8 cellular contexts compared by ENCODE assay signal in genomic region chr18:11947214-11948119, GRCh38. TPM values are rescaled to one million over a fixed set of nuclear protein-coding genes. Genes with fewer than 3 reads are reported as not detected.
DNase-seq lines count a peak whose midpoint lies in the region; ATAC-seq, FAIRE-seq and TF ChIP-seq lines count a peak whose summit lies in the region.

No MANE protein-coding gene starts in this region.

- ATAC-seq in GM19395 (IDR thresholded peaks at IDR 0.05; ENCODE audit: unreplicated experiment) = peak; percentile 87
- ATAC-seq in HG03558 (IDR thresholded peaks at IDR 0.05; ENCODE audit: extremely low read depth, unreplicated experiment) = peak; percentile 74
- ATAC-seq in psoas muscle = peak; percentile 90 to 92 (median 92)

- intact Hi-C loops in psoas muscle (cut with DNase I) = loop anchor here (1.0 to 2.0 kb wide), 2 partner anchors 33 kb away; partner anchors contain the start of gene IMPA2 (in 1 of the 2)

- H3K27me3 ChIP-seq in BJ (ENCODE audit: control insufficient read depth, insufficient read depth, low read length) (no peaks in the 10 kb centered on the region), right atrium auricular region (no peaks in the 10 kb centered on the region), psoas muscle (ENCODE audit: insufficient read depth in 3 of 3, low read length in 2 of 3) (no peaks in the 10 kb centered on the region)

- H3K9me3 Mint-ChIP-seq in T-helper 1 cell treated with Interleukin-12 subunit alpha and Interleukin-12 subunit beta and Interleukin-4 antibody, amounts not matched to agents 30 μg/mL and 1 μg/mL, for 36 hours = no peaks in the 10 kb centered on the region

- no peaks in the 10 kb centered on the region for H3K36me3 ChIP-seq in BJ (ENCODE audit: control insufficient read depth, insufficient read depth, low read length)
- no peaks in the 10 kb centered on the region for H3K36me3 ChIP-seq in right atrium auricular region
- H3K36me3 ChIP-seq in psoas muscle (ENCODE audit: insufficient read depth in 1 of 2, low read depth in 1 of 2) = no peaks in the 10 kb centered on the region

- no peak for TF ChIP-seq CTCF in BJ (IDR thresholded peaks at IDR 0.05; ENCODE audit: insufficient read depth, low read depth, low read length)
- TF ChIP-seq CTCF in right atrium auricular region (IDR thresholded peaks at IDR 0.05) = peak in 1 of 2 donors; percentile 32
- no peak for TF ChIP-seq CTCF in psoas muscle (IDR thresholded peaks at IDR 0.05)

- CTCF ChIA-PET in BJ (lab: Yijun Ruan, JAX) = interaction anchor here (0.5 to 7.1 kb wide), 4 partner anchors 10 to 1274 kb away, joined by 3 to 54 read pairs (median 12); no protein-coding TSS in a partner anchor

- H3K27ac ChIP-seq in right atrium auricular region (peak overlapping the region; percentile 96 to 98), psoas muscle (peak overlapping the region; percentile 94)

- POLR2A ChIA-PET in BJ (lab: Charles Lee) = no interaction called here

- peaks cover 8% of the 10 kb centered on the region for H3K4me1 Mint-ChIP-seq in T-helper 1 cell treated with Interleukin-12 subunit alpha and Interleukin-12 subunit beta and Interleukin-4 antibody, amounts not matched to agents 30 μg/mL and 1 μg/mL, for 36 hours (ENCODE audit: low read depth)

- H3K4me3 ChIP-seq in BJ (ENCODE audit: low read depth, low read length) = peak overlapping the region; percentile 30
- H3K4me3 ChIP-seq in right atrium auricular region = peak overlapping the region; percentile 43 to 61
- H3K4me3 ChIP-seq in psoas muscle = peak overlapping the region; percentile 68

- no peaks in the 10 kb centered on the region for H3K36me3 Mint-ChIP-seq in T-helper 1 cell treated with Interleukin-12 subunit alpha and Interleukin-12 subunit beta and Interleukin-4 antibody, amounts not matched to agents 30 μg/mL and 1 μg/mL, for 36 hours (ENCODE audit: low read depth)

- DNase-seq in BJ (ENCODE audit: low read depth) (peak; percentile 80), amygdala (lab: John Stamatoyannopoulos, UW) (peak; percentile 12 to 86 (median 68)), right atrium auricular region (ENCODE audit: low spot score) (peak; percentile 98), psoas muscle (peak; percentile 95 to 97), urothelium cell line (ENCODE audit: low spot score) (peak; percentile 90)

- no peaks in the 10 kb centered on the region for H3K27me3 Mint-ChIP-seq in T-helper 1 cell treated with Interleukin-12 subunit alpha and Interleukin-12 subunit beta and Interleukin-4 antibody, amounts not matched to agents 30 μg/mL and 1 μg/mL, for 36 hours (ENCODE audit: low read depth)

- WGBS in psoas muscle, 3 donors = 0 to 3% (median 2%) methylated on average over 51 to 52 of the region's 52 CpGs

- peak overlapping the region; percentile 74 for H3K27ac Mint-ChIP-seq in T-helper 1 cell treated with Interleukin-12 subunit alpha and Interleukin-12 subunit beta and Interleukin-4 antibody, amounts not matched to agents 30 μg/mL and 1 μg/mL, for 36 hours

- peak overlapping the region; percentile 77 for H3K4me3 Mint-ChIP-seq in T-helper 1 cell treated with Interleukin-12 subunit alpha and Interleukin-12 subunit beta and Interleukin-4 antibody, amounts not matched to agents 30 μg/mL and 1 μg/mL, for 36 hours

- FAIRE-seq in urothelium cell line (lab: Jason Lieb, UNC) = peak; percentile 93

- peaks cover 0 to 22% of the 10 kb centered on the region in 2 donors for H3K4me1 ChIP-seq in right atrium auricular region
- H3K4me1 ChIP-seq in psoas muscle = peaks cover 17% of the 10 kb centered on the region

- H3K9me3 ChIP-seq in right atrium auricular region (no peaks in the 10 kb centered on the region), psoas muscle (no peaks in the 10 kb centered on the region)

RNA-seq across cellular contexts. Expression of gene IMPA2, which starts 33.8 kb away (rescaled TPM):
- polyA plus RNA-seq in BJ (2011; rRNA removed) (13.4 and 22.8 TPM in 2 replicates), psoas muscle (100 to 1,000 TPM in 2 of 3 donors, 10 to 100 TPM in 1; 61.4 to 321 (median 196) TPM)
- 16.7 and 17.4 TPM in 2 replicates for polyA minus RNA-seq in BJ (2011; rRNA and poly(A)+ RNA removed)
- total RNA-seq in right atrium auricular region (10 to 100 TPM; 20.2 to 22.9 TPM), psoas muscle (100 to 1,000 TPM; 126 to 342 (median 215) TPM)

RNA-seq across cellular contexts. Expression of gene MPPE1, which starts 39.4 kb away (rescaled TPM):
- polyA plus RNA-seq in BJ (2011; rRNA removed) (26.5 and 31.0 TPM in 2 replicates), psoas muscle (10 to 100 TPM; 20.2 to 44.0 (median 23.0) TPM)
- polyA minus RNA-seq in BJ (2011; rRNA and poly(A)+ RNA removed) = 14.5 and 16.1 TPM in 2 replicates
- total RNA-seq in right atrium auricular region (10 to 100 TPM; 18.7 to 28.9 TPM), psoas muscle (10 to 100 TPM; 22.5 to 33.4 (median 27.6) TPM)

Comparison
In these comparisons a context has a peak if more than half of its experiments do, and no peak if none do; other contexts are left out.
1. Peak in every context shown above with its lines: DNase-seq, ATAC-seq, H3K4me3 ChIP-seq and H3K27ac ChIP-seq.
2. RNA of gene IMPA2, which starts 33.8 kb away (total RNA-seq): 126 to 342 TPM in psoas muscle; 20.2 to 22.9 TPM in right atrium auricular region; every median in the first group is over 4 times any median in the second.